Comparison of ENCODE assay signal across 19 cellular contexts in genomic region chr15:25789206-25789605, GRCh38.
A peak's percentile ranks its signal among the peaks of the same experiment; 100 is the strongest.
DNase-seq lines count a peak whose midpoint lies in the region; ATAC-seq, FAIRE-seq and TF ChIP-seq lines count a peak whose summit lies in the region.
"Had no signal": no experiment of that assay in that cellular context is flagged by ENCODE, and none has a peak within 500 bp of the region (broad histone marks: within the 10 kb centered on the region; RNA-seq: fewer than 3 reads in every experiment).

No MANE protein-coding gene starts in this region.

- H3K27me3 ChIP-seq in CD4-positive, CD25-positive, alpha-beta regulatory T cell (ENCODE audit: control insufficient read depth, insufficient read depth, low read length): no peaks in the 10 kb centered on the region
- H3K27me3 ChIP-seq in ascending aorta (no peaks in the 10 kb centered on the region), skeletal muscle tissue (ENCODE audit: control insufficient read depth in 3 of 3, insufficient read depth in 3 of 3, low read length in 3 of 3) (no peaks in the 10 kb centered on the region)
- H3K27me3 ChIP-seq: BE2C had no signal

- H3K4me3 ChIP-seq in CD4-positive, CD25-positive, alpha-beta regulatory T cell (ENCODE audit: low read depth, low read length): no peak overlapping the region
- no peak overlapping the region for H3K4me3 ChIP-seq in ascending aorta
- H3K4me3 ChIP-seq in skeletal muscle tissue (ENCODE audit: low read length in 3 of 3): no peak overlapping the region

- H3K4me1 Mint-ChIP-seq in CD4-positive, CD25-positive, alpha-beta regulatory T cell: peaks cover 6 to 66% (median 21%) of the 10 kb centered on the region in 4 donors

- H3K36me3 ChIP-seq in CD4-positive, CD25-positive, alpha-beta regulatory T cell (ENCODE audit: control insufficient read depth, insufficient read depth, low read length): no peaks in the 10 kb centered on the region
- H3K36me3 ChIP-seq in ascending aorta (no peaks in the 10 kb centered on the region), skeletal muscle tissue (ENCODE audit: control insufficient read depth in 3 of 3, insufficient read depth in 3 of 3, low read length in 3 of 3) (no peaks in the 10 kb centered on the region)
- H3K36me3 ChIP-seq: BE2C had no signal

- intact Hi-C loops in ascending aorta (cut with DNase I) (loop anchor here (2.0 to 10.0 kb wide), 4 partner anchors 52 to 296 kb away; no protein-coding TSS in a partner anchor), left ventricle myocardium superior (cut with micrococcal nuclease) (no loop called here)

- no peak overlapping the region for H3K9ac ChIP-seq in skeletal muscle tissue (ENCODE audit: low read depth in 1 of 3, low read length in 3 of 3)

- H3K36me3 Mint-ChIP-seq in CD4-positive, CD25-positive, alpha-beta regulatory T cell: no peaks in the 10 kb centered on the region

- H3K9me3 Mint-ChIP-seq in CD4-positive, CD25-positive, alpha-beta regulatory T cell: no peaks in the 10 kb centered on the region
- H3K9me3 Mint-ChIP-seq: dendritic cell treated with granulocyte-macrophage colony-stimulating factor and Interleukin-4, amounts not matched to agents 40 ng/mL and 50 ng/mL, for 4 days had no signal

- FAIRE-seq in frontal cortex (lab: Jason Lieb, UNC): no peak
- FAIRE-seq: RCC 7860, small intestine had no signal

- H3K27me3 Mint-ChIP-seq in CD4-positive, CD25-positive, alpha-beta regulatory T cell: no peaks in the 10 kb centered on the region

- H3K4me1 ChIP-seq in CD4-positive, CD25-positive, alpha-beta regulatory T cell (ENCODE audit: control insufficient read depth, insufficient read depth, low read length, poor library complexity, severe bottlenecking): no peaks in the 10 kb centered on the region
- peaks cover 11 to 43% of the 10 kb centered on the region in 2 donors for H3K4me1 ChIP-seq in ascending aorta
- H3K4me1 ChIP-seq in skeletal muscle tissue (ENCODE audit: control insufficient read depth in 3 of 3, insufficient read depth in 3 of 3, low read length in 3 of 3): peaks cover 7 to 23% (median 21%) of the 10 kb centered on the region in 3 donors
- H3K4me1 ChIP-seq: BE2C had no signal

- TF ChIP-seq CTCF in ascending aorta (IDR thresholded peaks at IDR 0.05): no peak

- no peak overlapping the region for H3K27ac ChIP-seq in CD4-positive, CD25-positive, alpha-beta regulatory T cell (ENCODE audit: insufficient read depth, low read length, poor library complexity, severe bottlenecking)
- H3K27ac ChIP-seq in ascending aorta (peak overlapping the region; percentile 64 to 71), skeletal muscle tissue (ENCODE audit: low read depth, low read length) (peak overlapping the region; percentile 56)

- no peak for ATAC-seq in CD4-positive, CD25-positive, alpha-beta regulatory T cell (ENCODE audit: low read depth in 2 of 2)
- ATAC-seq in left ventricle myocardium superior (peak; percentile 81), GM21423 (IDR thresholded peaks at IDR 0.05; ENCODE audit: unreplicated experiment) (no peak), GM18868 (IDR thresholded peaks at IDR 0.05; ENCODE audit: unreplicated experiment) (no peak)
- ATAC-seq: stimulated activated naive CD8-positive, alpha-beta T cell treated with anti-CD3 and anti-CD28 coated beads, Interleukin-15, Interleukin-2, amounts not matched to agents 100 U/mL and 50 U/mL, for 24 hours had no signal

- DNase-seq in CD4-positive, CD25-positive, alpha-beta regulatory T cell: no peak
- DNase-seq in ascending aorta (ENCODE audit: low spot score in 2 of 2) (no peak), left ventricle myocardium superior (no peak), frontal cortex (ENCODE audit: low spot score in 2 of 2) (no peak), T-helper 2 cell (no peak)
- DNase-seq: activated CD4-positive, CD25-positive, alpha-beta regulatory T cell; BE2C; DMS79 treated with DMSO at 0.1 percent for 48 hours; erythroblast; NCI-H2081; NCI-H82; small intestine; stimulated activated naive CD8-positive, alpha-beta T cell treated with anti-CD3 and anti-CD28 coated beads, Interleukin-15, Interleukin-2, amounts not matched to agents 100 U/mL and 50 U/mL, for 24 hours; T-helper 1 cell had no signal

- H3K27ac Mint-ChIP-seq in CD4-positive, CD25-positive, alpha-beta regulatory T cell: peak overlapping the region in 2 of 3 donors; percentile 12 to 46

- no peaks in the 10 kb centered on the region for H3K9me3 ChIP-seq in CD4-positive, CD25-positive, alpha-beta regulatory T cell (ENCODE audit: control insufficient read depth in 2 of 2, low read length in 2 of 2)
- H3K9me3 ChIP-seq in ascending aorta (no peaks in the 10 kb centered on the region), skeletal muscle tissue (ENCODE audit: control insufficient read depth in 3 of 3, low read length in 3 of 3) (no peaks in the 10 kb centered on the region)
- H3K9me3 ChIP-seq: BE2C had no signal

- no peak overlapping the region for H3K4me3 Mint-ChIP-seq in CD4-positive, CD25-positive, alpha-beta regulatory T cell
- H3K4me3 Mint-ChIP-seq: dendritic cell treated with granulocyte-macrophage colony-stimulating factor and Interleukin-4, amounts not matched to agents 40 ng/mL and 50 ng/mL, for 4 days had no signal
